ENCODE assay signal across 20 cellular contexts in genomic region chrX:13219990-13220764, GRCh38.
DNase-seq lines count a peak whose midpoint lies in the region; ATAC-seq, FAIRE-seq and TF ChIP-seq lines count a peak whose summit lies in the region.
"Had no signal": no experiment of that assay in that cellular context is flagged by ENCODE, and none has a peak within 500 bp of the region (broad histone marks: within the 10 kb centered on the region; RNA-seq: fewer than 3 reads in every experiment).

No MANE protein-coding gene starts in this region.

- no peak overlapping the region for H3K27ac Mint-ChIP-seq in activated naive CD4-positive, alpha-beta T cell treated with anti-CD3 and anti-CD28 coated beads, Interleukin-2, amount 50 U/mL, for 72 hours
- H3K27ac Mint-ChIP-seq: activated CD8-positive, alpha-beta memory T cell treated with anti-CD3 and anti-CD28 coated beads, Interleukin-2, amount 10 ng/mL, durations not matched to agents 7 days and 5 days; effector memory CD8-positive, alpha-beta T cell; stimulated activated effector memory CD8-positive, alpha-beta T cell treated with anti-CD3 and anti-CD28 coated beads, Interleukin-12 subunit alpha, Interleukin-12 subunit beta, amount 100 ng/mL, for 72 hours had no signal

- peaks cover 0 to 3% of the 10 kb centered on the region in 2 donors for H3K4me1 ChIP-seq in left lung
- H3K4me1 ChIP-seq: Caco-2 had no signal

- no peaks in the 10 kb centered on the region for H3K36me3 Mint-ChIP-seq in activated naive CD4-positive, alpha-beta T cell treated with anti-CD3 and anti-CD28 coated beads, Interleukin-2, amount 50 U/mL, for 72 hours
- H3K36me3 Mint-ChIP-seq: activated CD8-positive, alpha-beta memory T cell treated with anti-CD3 and anti-CD28 coated beads, Interleukin-2, amount 10 ng/mL, durations not matched to agents 7 days and 5 days; stimulated activated effector memory CD8-positive, alpha-beta T cell treated with anti-CD3 and anti-CD28 coated beads, Interleukin-12 subunit alpha, Interleukin-12 subunit beta, amount 100 ng/mL, for 72 hours had no signal

- peak; percentile 43 for DNase-seq in AG10803 (ENCODE audit: low read depth)
- peak; percentile 33 for DNase-seq in RCC 7860 (ENCODE audit: low spot score)
- DNase-seq in left lung = no peak
- no peak for DNase-seq in activated naive CD4-positive, alpha-beta T cell treated with anti-CD3 and anti-CD28 coated beads, Interleukin-2, amount 50 U/mL, for 72 hours (ENCODE audit: low spot score in 2 of 2)
- DNase-seq in SK-N-DZ (ENCODE audit: low spot score) = no peak
- DNase-seq in stimulated activated CD4-positive, alpha-beta T cell treated with anti-CD3 and anti-CD28 coated beads, Interleukin-15, amount 100 ng/mL, for 24 hours = no peak
- DNase-seq: activated CD8-positive, alpha-beta memory T cell treated with anti-CD3 and anti-CD28 coated beads, Interleukin-2, amount 10 ng/mL, durations not matched to agents 7 days and 5 days; activated gamma-delta T cell; Caco-2; effector memory CD8-positive, alpha-beta T cell; GF-D8; NCI-H1105 treated with DMSO at 0.1 percent for 48 hours; NCI-H2171 treated with DMSO at 0.1 percent for 48 hours; T-helper 2 cell had no signal

- H3K9me3 Mint-ChIP-seq in activated naive CD4-positive, alpha-beta T cell treated with anti-CD3 and anti-CD28 coated beads, Interleukin-2, amount 50 U/mL, for 72 hours = peaks cover 3 to 6% of the 10 kb centered on the region in 2 donors
- H3K9me3 Mint-ChIP-seq: effector memory CD8-positive, alpha-beta T cell; stimulated activated effector memory CD8-positive, alpha-beta T cell treated with anti-CD3 and anti-CD28 coated beads, Interleukin-12 subunit alpha, Interleukin-12 subunit beta, amount 100 ng/mL, for 72 hours had no signal

- no peak for TF ChIP-seq CTCF in AG10803 (conservative IDR thresholded peaks at IDR 0.05; ENCODE audit: low read length)
- no peak for TF ChIP-seq CTCF in left lung (IDR thresholded peaks at IDR 0.05)

- ATAC-seq in left lung = peak; percentile 37
- ATAC-seq in activated naive CD4-positive, alpha-beta T cell treated with anti-CD3 and anti-CD28 coated beads, Interleukin-2, amount 50 U/mL, for 72 hours = no peak
- ATAC-seq in GM18858 (IDR thresholded peaks at IDR 0.05; ENCODE audit: unreplicated experiment) = no peak
- ATAC-seq: activated CD4-positive, CD25-positive, alpha-beta regulatory T cell treated with anti-CD3 and anti-CD28 coated beads, Interleukin-2, amount 50 U/mL, for 24 hours; activated CD8-positive, alpha-beta memory T cell treated with anti-CD3 and anti-CD28 coated beads, Interleukin-2, amount 10 ng/mL, durations not matched to agents 7 days and 5 days; effector memory CD8-positive, alpha-beta T cell; K562; stimulated activated effector memory CD8-positive, alpha-beta T cell treated with anti-CD3 and anti-CD28 coated beads, Interleukin-12 subunit alpha, Interleukin-12 subunit beta, amount 100 ng/mL, for 72 hours had no signal

- H3K27me3 ChIP-seq in left lung = peaks cover 0 to 4% of the 10 kb centered on the region in 2 donors
- H3K27me3 ChIP-seq: foreskin keratinocyte had no signal

- peak; percentile 72 for FAIRE-seq in RCC 7860 (lab: Jason Lieb, UNC)
- peak; percentile 86 for FAIRE-seq in colon (lab: Jason Lieb, UNC)
- FAIRE-seq: K562 had no signal

- no peak overlapping the region for H3K27ac ChIP-seq in left lung
- H3K27ac ChIP-seq: foreskin keratinocyte had no signal

- H3K36me3 ChIP-seq in left lung = no peaks in the 10 kb centered on the region

- H3K9me3 ChIP-seq in left lung = no peaks in the 10 kb centered on the region
- H3K9me3 ChIP-seq: Caco-2 had no signal

- H3K4me3 ChIP-seq in AG10803 (ENCODE audit: low read length) = no peak overlapping the region
- no peak overlapping the region for H3K4me3 ChIP-seq in left lung
- H3K4me3 ChIP-seq: K562 had no signal

- intact Hi-C loops in left lung (cut with DNase I) = no loop called here

Comparison
In these comparisons a context has a peak if more than half of its experiments do, and no peak if none do; other contexts are left out.
1. DNase-seq: peak in AG10803 (single experiment) and RCC 7860 (single experiment); none in left lung (0 of 2), activated naive CD4-positive, alpha-beta T cell treated with anti-CD3 and anti-CD28 coated beads, Interleukin-2, amount 50 U/mL, for 72 hours (0 of 2), SK-N-DZ (single experiment) and stimulated activated CD4-positive, alpha-beta T cell treated with anti-CD3 and anti-CD28 coated beads, Interleukin-15, amount 100 ng/mL, for 24 hours (single experiment).